ENCODE assay signal across 8 cellular contexts in the genomic region with DNA sequence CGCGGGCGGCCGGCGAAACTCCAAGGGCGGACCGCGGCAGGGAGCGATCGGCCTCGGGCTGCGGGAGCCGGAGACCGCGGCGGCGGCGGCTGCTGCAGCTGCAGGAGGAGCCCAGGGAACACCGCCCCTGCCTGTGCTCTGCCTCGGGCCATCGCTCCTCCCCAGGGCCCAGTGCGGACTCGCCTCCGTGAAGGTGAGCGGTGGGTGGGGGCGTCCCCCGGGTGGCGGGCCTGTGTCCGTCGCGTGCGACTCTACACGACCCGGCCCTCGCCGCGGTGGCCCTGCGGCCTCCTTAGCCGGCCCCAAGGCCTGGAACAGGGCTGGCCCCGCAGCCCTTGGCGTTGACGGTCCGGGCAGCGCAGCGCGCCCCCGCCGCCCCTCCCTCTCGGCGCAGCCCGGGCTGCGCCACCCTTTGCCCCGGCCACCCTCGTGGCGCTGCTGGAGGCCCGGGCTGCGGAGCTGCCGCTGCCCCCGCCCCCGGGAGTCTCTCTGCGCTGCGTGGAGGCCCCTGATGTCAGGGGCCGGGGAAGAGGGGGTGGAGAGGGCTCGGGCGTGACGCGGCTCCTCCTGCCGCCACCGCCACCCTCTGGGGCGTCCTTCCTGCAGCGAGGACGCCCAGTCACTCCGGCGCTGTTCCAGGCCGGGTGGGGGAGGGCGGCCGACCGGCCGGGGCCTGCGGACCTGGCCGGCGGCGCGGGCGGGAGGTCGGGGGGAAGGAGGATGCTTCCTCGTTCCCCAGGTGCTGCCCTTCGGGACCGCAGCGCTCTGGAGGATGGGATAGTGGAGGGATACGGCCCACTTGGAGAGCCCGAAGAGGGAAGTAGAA. TPM values are rescaled to one million over a fixed set of nuclear protein-coding genes. Genes with fewer than 3 reads are reported as not detected.
DNase-seq lines count a peak whose midpoint lies in the region; ATAC-seq, FAIRE-seq and TF ChIP-seq lines count a peak whose summit lies in the region.

No MANE protein-coding gene starts in this region.

- peaks cover 7% of the 10 kb centered on the region for H3K36me3 Mint-ChIP-seq in activated naive CD8-positive, alpha-beta T cell

- peaks cover 45% of the 10 kb centered on the region for H3K4me1 Mint-ChIP-seq in activated naive CD8-positive, alpha-beta T cell (ENCODE audit: low read depth)

- peak overlapping the region; percentile 83 for H3K27ac Mint-ChIP-seq in activated naive CD8-positive, alpha-beta T cell

- H3K9me3 ChIP-seq in SK-N-MC (ENCODE audit: low read depth, low read length) (no peaks in the 10 kb centered on the region), psoas muscle (no peaks in the 10 kb centered on the region)

- TF ChIP-seq CTCF in psoas muscle (IDR thresholded peaks at IDR 0.05): no peak

- H3K36me3 ChIP-seq in SK-N-MC (ENCODE audit: insufficient read depth, low read length) (peaks cover 27% of the 10 kb centered on the region), psoas muscle (ENCODE audit: insufficient read depth in 1 of 2, low read depth in 1 of 2) (peaks cover 0 to 30% of the 10 kb centered on the region in 2 donors)

- peak; percentile 69 for FAIRE-seq in urothelium cell line (lab: Jason Lieb, UNC)

- H3K4me1 ChIP-seq in psoas muscle: peaks cover 35% of the 10 kb centered on the region

- peak overlapping the region; percentile 86 for H3K9ac ChIP-seq in SK-N-MC (ENCODE audit: insufficient read length)

- H3K27me3 Mint-ChIP-seq in activated naive CD8-positive, alpha-beta T cell: no peaks in the 10 kb centered on the region

- intact Hi-C loops in left cardiac atrium (cut with DNase I) (no loop called here), psoas muscle (cut with DNase I) (loop anchor here (5.0 to 10.0 kb wide), 2 partner anchors 76 to 229 kb away; a partner anchor contains a TSS)

- DNase-seq in AML-193 (lab: John Stamatoyannopoulos, UW) (peak; percentile 40 to 62), GM19238 (ENCODE audit: insufficient read length, low spot score) (peak; percentile 72), SK-N-MC (ENCODE audit: low read depth, low spot score) (no peak), left cardiac atrium (peak; percentile 84), psoas muscle (peak; percentile 81 to 89), urothelium cell line (ENCODE audit: low spot score) (peak; percentile 79)

- H3K27ac ChIP-seq in SK-N-MC (no peak overlapping the region), psoas muscle (peak overlapping the region; percentile 94)

- H3K4me3 ChIP-seq in SK-N-MC (peak overlapping the region; percentile 88), psoas muscle (peak overlapping the region; percentile 97)

- H3K4me3 Mint-ChIP-seq in activated naive CD8-positive, alpha-beta T cell: peak overlapping the region; percentile 91

- peak; percentile 29 for ATAC-seq in HG03378 (IDR thresholded peaks at IDR 0.05; ENCODE audit: unreplicated experiment)
- peak; percentile 83 to 86 for ATAC-seq in left cardiac atrium
- peak; percentile 78 to 86 (median 84) for ATAC-seq in psoas muscle

- WGBS in psoas muscle, 3 donors: 0 to 2% (median 1%) methylated on average over 41 to 92 of the region's 92 CpGs

- H3K9me3 Mint-ChIP-seq in activated naive CD8-positive, alpha-beta T cell (ENCODE audit: low read depth): no peaks in the 10 kb centered on the region

- H3K27me3 ChIP-seq in psoas muscle (ENCODE audit: insufficient read depth in 3 of 3, low read length in 2 of 3): peaks cover 0 to 2% (median 0%) of the 10 kb centered on the region in 3 donors

RNA-seq across cellular contexts. Expression of a gene that starts 0.5 kb away (rescaled TPM):
- total RNA-seq in left cardiac atrium (10 to 100 TPM; 50.5 to 51.0 TPM), psoas muscle (10 to 100 TPM; 45.5 to 51.1 (median 47.2) TPM)
- 10 to 100 TPM; 28.9 to 84.3 (median 44.0) TPM for polyA plus RNA-seq in psoas muscle

Comparison
In these comparisons a context has a peak if more than half of its experiments do, and no peak if none do; other contexts are left out.
1. ATAC-seq: peak in every context shown above with its lines; median percentile 84 in left cardiac atrium; 84 in psoas muscle; 29 in HG03378.
2. intact Hi-C loops: an anchor here in psoas muscle (5.0 to 10.0 kb wide); none called in left cardiac atrium.